Comparison of ENCODE assay signal across 8 cellular contexts in the genomic region with DNA sequence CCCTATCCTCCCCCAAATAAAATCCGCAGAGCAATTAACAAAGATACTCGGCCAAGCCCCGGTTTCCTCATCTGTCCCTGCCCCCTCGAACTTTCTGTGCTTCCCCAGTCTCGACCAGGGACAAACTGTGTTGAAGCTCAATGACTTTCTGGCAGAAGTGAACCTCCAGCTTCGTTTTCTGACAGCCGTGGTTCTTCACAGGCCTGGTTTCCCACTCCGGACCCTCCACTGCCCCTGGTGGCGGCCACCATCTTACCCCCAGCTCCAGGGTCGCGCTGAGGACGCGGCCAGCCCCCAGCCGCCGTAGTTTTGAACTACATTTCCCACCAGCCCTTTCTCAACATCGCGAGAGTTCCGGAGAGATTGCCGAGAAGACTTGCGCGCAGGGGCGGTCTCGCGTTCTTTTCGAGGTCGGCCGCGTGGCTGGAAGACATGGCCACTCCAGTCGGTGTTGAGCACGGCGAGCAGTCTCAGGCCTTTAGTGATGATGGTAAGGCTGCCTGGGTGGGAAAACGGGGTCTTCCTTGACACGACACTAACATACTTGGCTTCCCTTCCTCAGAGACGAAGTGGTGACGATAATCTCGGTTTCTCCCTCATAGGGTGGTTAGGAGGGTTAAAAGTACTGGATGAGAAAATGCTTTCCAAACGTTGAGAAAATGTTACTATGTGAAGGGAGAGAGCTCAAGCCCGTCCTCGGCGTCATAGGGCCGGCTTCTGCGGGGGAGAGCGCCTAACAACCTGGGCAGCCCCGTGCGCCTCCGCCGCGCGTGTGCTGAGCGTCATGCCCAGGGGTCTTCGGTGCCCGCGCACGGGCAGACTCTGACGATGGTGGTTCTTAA. TPM values are rescaled to one million over a fixed set of nuclear protein-coding genes. Genes with fewer than 3 reads are reported as not detected.
A peak's percentile ranks its signal among the peaks of the same experiment; 100 is the strongest.
DNase-seq lines count a peak whose midpoint lies in the region; ATAC-seq, FAIRE-seq and TF ChIP-seq lines count a peak whose summit lies in the region.

No MANE protein-coding gene starts in this region.

- FAIRE-seq in GM19239 (lab: Jason Lieb, UNC): peak; percentile 93

- H3K9ac ChIP-seq in BLaER1 (peak overlapping the region; percentile 99), colonic mucosa (ENCODE audit: low read depth in 2 of 2, low read length in 2 of 2) (peak overlapping the region; percentile 72 to 96)

- H3K4me3 ChIP-seq in BLaER1 (peak overlapping the region; percentile 88), colonic mucosa (peak overlapping the region; percentile 83)

- peak; percentile 31 for TF ChIP-seq CTCF in colonic mucosa (IDR thresholded peaks at IDR 0.05)

- H3K27ac ChIP-seq in BLaER1: peak overlapping the region; percentile 98
- peak overlapping the region; percentile 81 for H3K27ac ChIP-seq in colonic mucosa

- H3K27me3 ChIP-seq in BLaER1: no peaks in the 10 kb centered on the region
- H3K27me3 ChIP-seq in colonic mucosa: no peaks in the 10 kb centered on the region

- peak overlapping the region; percentile 95 for H3K4me2 ChIP-seq in BLaER1

- peaks cover 45% of the 10 kb centered on the region for H4K20me1 ChIP-seq in BLaER1

- H3K9me3 ChIP-seq in BLaER1 (no peaks in the 10 kb centered on the region), colonic mucosa (no peaks in the 10 kb centered on the region)

- H3K4me1 ChIP-seq in BLaER1: peaks cover 81% of the 10 kb centered on the region
- peaks cover 6% of the 10 kb centered on the region for H3K4me1 ChIP-seq in colonic mucosa

- intact Hi-C loops in colonic mucosa (cut with DNase I): loop anchor here (10.0 kb wide), 2 partner anchors 127 to 157 kb away; a partner anchor contains a TSS
- intact Hi-C loops in left colon (cut with DNase I, micrococcal nuclease): loop anchor here in 1 of 2 donors (5.0 kb wide), 1 partner anchor 160 kb away; no protein-coding TSS in a partner anchor

- peaks cover 32% of the 10 kb centered on the region for H3K36me3 ChIP-seq in BLaER1
- peaks cover 3% of the 10 kb centered on the region for H3K36me3 ChIP-seq in colonic mucosa

- ATAC-seq in HG03442 (IDR thresholded peaks at IDR 0.05; ENCODE audit: unreplicated experiment) (peak; percentile 77), left colon (peak; percentile 95)

- DNase-seq in GM19239 (ENCODE audit: insufficient read length, low spot score): peak; percentile 79
- peak; percentile 97 for DNase-seq in NCI-H510A treated with DMSO at 0.1 percent for 48 hours (lab: John Stamatoyannopoulos, UW)
- DNase-seq in activated CD4-positive, alpha-beta T cell treated with anti-CD3 and anti-CD28 coated beads for 4 hours: peak; percentile 93 to 94
- peak; percentile 96 for DNase-seq in colonic mucosa
- peak; percentile 95 to 96 for DNase-seq in left colon
- peak; percentile 82 to 91 for DNase-seq in stimulated activated CD4-positive, alpha-beta T cell treated with anti-CD3 and anti-CD28 coated beads, Interleukin-1b, Interleukin-23, amount 100 ng/mL, for 4 hours (ENCODE audit: low read depth in 2 of 2)

RNA-seq across cellular contexts. Expression of a gene that starts 17.7 kb away (rescaled TPM):
- total RNA-seq in colonic mucosa (1 to 10 TPM in 1 of 2 donors, under 1 TPM in 1; 0.29 to 1.2 TPM), left colon (1 to 10 TPM in 1 of 2 donors, under 1 TPM in 1; 0.92 to 2.3 TPM)

RNA-seq across cellular contexts. Expression of a gene that starts 20.1 kb away (rescaled TPM):
- total RNA-seq in colonic mucosa (1 to 10 TPM; 4.7 to 9.9 TPM), left colon (10 to 100 TPM in 1 of 2 donors, 1 to 10 TPM in 1; 9.0 to 12.2 TPM)

RNA-seq across cellular contexts. Expression of a gene that starts 28.1 kb away (rescaled TPM):
- total RNA-seq in colonic mucosa: 1 to 10 TPM; 3.8 to 6.3 TPM
- total RNA-seq in left colon: 1 to 10 TPM; 3.9 to 4.5 TPM

RNA-seq across cellular contexts. Expression of a gene that starts 56.4 kb away (rescaled TPM):
- total RNA-seq in colonic mucosa (10 to 100 TPM; 11.6 to 23.9 TPM), left colon (10 to 100 TPM; 11.6 to 12.8 TPM)

Comparison
In these comparisons a context has a peak if more than half of its experiments do, and no peak if none do; other contexts are left out.
1. Peak in every context shown above with its lines: DNase-seq, ATAC-seq, H3K4me3 ChIP-seq and H3K27ac ChIP-seq.